In the genomic region with DNA sequence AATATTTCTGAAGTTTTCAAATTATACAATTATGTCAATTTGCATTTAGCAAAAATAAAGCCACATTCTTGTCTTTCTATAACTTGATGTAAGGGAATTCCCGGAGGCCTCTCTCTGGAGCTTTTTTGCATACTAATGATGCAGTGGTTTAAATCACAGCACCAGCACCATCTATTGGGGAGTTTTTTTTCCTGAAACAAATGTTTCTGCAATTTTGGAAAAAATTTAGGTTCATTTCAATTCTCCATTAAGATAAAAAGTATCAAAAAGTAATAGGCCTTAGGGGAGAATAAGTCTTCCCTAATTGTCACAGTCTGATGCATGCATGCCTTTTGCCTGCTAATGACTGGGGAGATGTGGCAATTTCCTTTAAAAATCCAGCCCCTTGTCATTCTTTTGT, we compare ENCODE assay signal across 15 cellular contexts. TPM values are rescaled to one million over a fixed set of nuclear protein-coding genes. Genes with fewer than 3 reads are reported as not detected.
A peak's percentile ranks its signal among the peaks of the same experiment; 100 is the strongest.
DNase-seq lines count a peak whose midpoint lies in the region; ATAC-seq and TF ChIP-seq lines count a peak whose summit lies in the region.
"Had no signal": no experiment of that assay in that cellular context is flagged by ENCODE, and none has a peak within 500 bp of the region (broad histone marks: within the 10 kb centered on the region; RNA-seq: fewer than 3 reads in every experiment).

No MANE protein-coding gene starts in this region.

- POLR2A ChIA-PET in AG04450 (lab: Yijun Ruan, JAX) = no interaction called here

- no peaks in the 10 kb centered on the region for H3K79me2 ChIP-seq in neural cell (replicated peaks; ENCODE audit: insufficient read depth, low read length)

- ATAC-seq in GM18498 (IDR thresholded peaks at IDR 0.05; ENCODE audit: unreplicated experiment) = no peak

- H2AFZ ChIP-seq in neural cell (ENCODE audit: low read depth, low read length) = no peak overlapping the region

- H4K20me1 ChIP-seq in neural cell (ENCODE audit: insufficient read depth) = no peaks in the 10 kb centered on the region

- TF ChIP-seq EP300 in neural cell (conservative IDR thresholded peaks at IDR 0.05; ENCODE audit: poor library complexity, severe bottlenecking) = no peak

- no peaks in the 10 kb centered on the region for H3F3A ChIP-seq in neural cell (ENCODE audit: insufficient read depth, low read length, poor library complexity, severe bottlenecking)

- H3K9ac ChIP-seq in neural cell (ENCODE audit: low read length) = no peak overlapping the region

- H3K4me2 ChIP-seq in neural cell (ENCODE audit: low read length) = no peak overlapping the region

- H3K9me3 ChIP-seq in AG04450 (ENCODE audit: control insufficient read depth, insufficient read depth, low read length) (no peaks in the 10 kb centered on the region; the same call in 1 of the 2 replicates), neural cell (ENCODE audit: low read length) (no peaks in the 10 kb centered on the region)
- H3K9me3 ChIP-seq: right atrium auricular region had no signal

- no peaks in the 10 kb centered on the region for H3K9me2 ChIP-seq in neural cell (ENCODE audit: insufficient read depth, low read length)

- CTCF ChIA-PET in AG04450 (lab: Charles Lee) = interaction anchor here (1.1 kb wide), 1 partner anchor 1598 kb away, joined by 3 read pairs; no protein-coding TSS in a partner anchor

- TF ChIP-seq RAD21 in neural cell (conservative IDR thresholded peaks at IDR 0.05) = peak; percentile 71

- H3K36me3 ChIP-seq in neural cell (ENCODE audit: insufficient read depth, low read length) = no peaks in the 10 kb centered on the region
- H3K36me3 ChIP-seq: right atrium auricular region had no signal

- H3K27ac ChIP-seq in AG04450 (ENCODE audit: low read depth, low read length) (no peak overlapping the region), neural cell (ENCODE audit: low read length) (no peak overlapping the region)
- H3K27ac ChIP-seq: right atrium auricular region had no signal

- no peak for DNase-seq in AG04450 (ENCODE audit: low read depth, low spot score)
- peak; percentile 2 for DNase-seq in NAMALWA (ENCODE audit: low spot score)
- peak; percentile 45 for DNase-seq in choroid plexus epithelial cell (ENCODE audit: low read depth)
- no peak for DNase-seq in activated T-cell treated with anti-CD3 and anti-CD28 coated beads, Interleukin-2, amount 50 U/mL, for 1 hour
- DNase-seq in C1 segment of cervical spinal cord (lab: John Stamatoyannopoulos, UW) = no peak
- no peak for DNase-seq in NCI-H187 treated with DMSO at 0.1 percent for 48 hours (lab: John Stamatoyannopoulos, UW)
- DNase-seq: CD4-positive, CD25-positive, alpha-beta regulatory T cell; effector CD8-positive, alpha-beta T cell; foreskin melanocyte; NCI-H2081 treated with DMSO at 0.1 percent for 48 hours; stimulated activated CD4-positive, alpha-beta T cell treated with anti-CD3 and anti-CD28 coated beads, Interleukin-1b, Interleukin-23, amount 100 ng/mL, for 48 hours had no signal

- TF ChIP-seq CTCF in AG04450 (IDR thresholded peaks at IDR 0.05; ENCODE audit: low read depth, low read length) (0 out of 2 replicates have a peak, but pooled peaks have one; percentile 10), choroid plexus epithelial cell (conservative IDR thresholded peaks at IDR 0.05; ENCODE audit: low read depth, low read length) (peak; percentile 45), neural cell (IDR thresholded peaks at IDR 0.05; ENCODE audit: poor library complexity, severe bottlenecking) (peak; percentile 65)

- no peak overlapping the region for H3K4me3 ChIP-seq in AG04450 (ENCODE audit: low read depth, low read length)
- H3K4me3 ChIP-seq in choroid plexus epithelial cell (ENCODE audit: low read depth, low read length) = no peak overlapping the region
- H3K4me3 ChIP-seq in neural cell (ENCODE audit: low read length) = no peak overlapping the region
- H3K4me3 ChIP-seq: right atrium auricular region had no signal

- no peaks in the 10 kb centered on the region for H3K27me3 ChIP-seq in AG04450 (ENCODE audit: control insufficient read depth, insufficient read depth, low read length)
- H3K27me3 ChIP-seq in neural cell (ENCODE audit: insufficient read depth, low read depth, low read length) = no peaks in the 10 kb centered on the region
- H3K27me3 ChIP-seq: right atrium auricular region had no signal

TF ChIP-seq in neural cell, 6 proteins besides CTCF, POLR2A, EP300 and RAD21:
- TF ChIP-seq EZH2 (IDR thresholded peaks at IDR 0.05; ENCODE audit: borderline replicate concordance, insufficient read depth, low read length, poor library complexity, severe bottlenecking) = no peak
- TF ChIP-seq SMC3 (conservative IDR thresholded peaks at IDR 0.05; ENCODE audit: poor library complexity) = peak; percentile 65

RNA-seq across cellular contexts. Expression of a gene that starts 13.5 kb away (rescaled TPM):
- 0.02 and 0.04 TPM in 2 replicates for polyA plus RNA-seq in AG04450 (2011; rRNA removed)
- 0.14 TPM in 1 of 2 replicates, not detected in the other for polyA minus RNA-seq in AG04450 (2011; rRNA and poly(A)+ RNA removed)
- 28.3 and 40.1 TPM in 2 replicates for polyA plus RNA-seq in neural cell
- polyA minus RNA-seq in neural cell = 26.0 and 30.9 TPM in 2 replicates
- polyA plus RNA-seq: CD4-positive, CD25-positive, alpha-beta regulatory T cell; H1 had no signal

Comparison
In these comparisons a context has a peak if more than half of its experiments do, and no peak if none do; other contexts are left out.
1. DNase-seq: peak in NAMALWA (single experiment) and choroid plexus epithelial cell (single experiment); none in AG04450 (single experiment), activated T-cell treated with anti-CD3 and anti-CD28 coated beads, Interleukin-2, amount 50 U/mL, for 1 hour (single experiment), C1 segment of cervical spinal cord (0 of 14) and NCI-H187 treated with DMSO at 0.1 percent for 48 hours (single experiment).
2. CTCF ChIP-seq: peak in every context shown above with its lines; median percentile 65 in neural cell; 45 in choroid plexus epithelial cell; 10 in AG04450.
3. RNA of a gene that starts 13.5 kb away (polyA plus RNA-seq): 28.3 to 40.1 TPM in neural cell; 0.02 to 0.04 TPM in AG04450; every median in the first group is over 10 times any median in the second.